9 cellular contexts compared by ENCODE assay signal in the genomic region with DNA sequence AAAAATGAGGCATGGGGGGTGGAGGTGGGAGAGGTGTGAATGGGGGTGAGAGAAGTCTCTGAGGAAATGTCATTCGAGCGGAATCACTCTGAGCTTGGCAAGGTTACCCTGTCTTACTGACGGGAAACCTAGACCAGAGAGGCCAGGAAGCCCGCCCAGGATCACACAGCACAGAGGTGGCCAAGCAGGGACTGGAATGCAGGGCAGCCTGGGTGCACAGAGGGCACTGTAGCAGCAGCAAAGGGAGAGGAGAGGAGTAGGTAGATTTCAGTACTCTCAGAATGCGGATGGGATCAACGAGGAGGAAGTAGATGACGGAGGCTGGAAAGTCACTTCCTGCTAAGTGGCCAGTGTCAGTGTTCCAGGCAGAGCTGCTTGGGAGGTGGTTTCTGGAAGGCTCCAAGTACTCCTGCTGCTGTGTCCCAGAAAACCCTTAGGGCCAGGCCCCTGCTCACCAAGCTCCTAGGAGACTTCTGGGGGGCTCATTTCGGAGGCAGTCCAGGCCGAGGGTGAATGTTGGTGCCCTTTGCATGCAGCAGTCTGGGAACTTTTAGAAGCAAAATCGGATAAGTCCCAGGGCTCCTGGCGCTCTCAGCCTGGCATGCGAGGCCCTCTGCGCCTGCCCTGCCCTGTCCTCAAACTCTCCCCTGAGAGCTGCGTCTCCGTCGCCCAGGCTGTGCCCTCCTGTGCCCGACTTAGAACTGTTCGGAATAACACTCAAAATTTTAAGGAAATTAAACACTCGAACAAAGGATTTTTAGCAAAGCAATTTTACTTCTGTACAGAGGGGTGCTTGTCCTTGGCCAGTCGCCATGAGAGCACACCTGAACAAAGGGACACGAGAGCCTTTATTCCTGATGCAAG. TPM values are rescaled to one million over a fixed set of nuclear protein-coding genes. Genes with fewer than 3 reads are reported as not detected.
DNase-seq lines count a peak whose midpoint lies in the region; ATAC-seq and TF ChIP-seq lines count a peak whose summit lies in the region.
"Had no signal": no experiment of that assay in that cellular context is flagged by ENCODE, and none has a peak within 500 bp of the region (broad histone marks: within the 10 kb centered on the region; RNA-seq: fewer than 3 reads in every experiment).

No MANE protein-coding gene starts in this region.

- peak overlapping the region; percentile 8 for H3K4me3 Mint-ChIP-seq in activated T-cell treated with anti-CD3 and anti-CD28 coated beads, Interleukin-2, amount 50 U/mL, for 24 hours
- no peak overlapping the region for H3K4me3 Mint-ChIP-seq in chondrocyte (ENCODE audit: unreplicated experiment)

- TF ChIP-seq EP300 in upper lobe of left lung (IDR thresholded peaks at IDR 0.05), result peak in 3 of 4 donors; percentile 61 to 88 (median 85)

- H3K9me3 Mint-ChIP-seq in activated T-cell treated with anti-CD3 and anti-CD28 coated beads, Interleukin-2, amount 50 U/mL, for 24 hours, result no peaks in the 10 kb centered on the region
- H3K9me3 Mint-ChIP-seq in chondrocyte (ENCODE audit: low read depth), result no peaks in the 10 kb centered on the region

- peak overlapping the region; percentile 91 for H3K27ac Mint-ChIP-seq in activated T-cell treated with anti-CD3 and anti-CD28 coated beads, Interleukin-2, amount 50 U/mL, for 24 hours
- peak overlapping the region; percentile 85 for H3K27ac Mint-ChIP-seq in chondrocyte (ENCODE audit: unreplicated experiment)

- H3K27me3 Mint-ChIP-seq in activated T-cell treated with anti-CD3 and anti-CD28 coated beads, Interleukin-2, amount 50 U/mL, for 24 hours, result no peaks in the 10 kb centered on the region
- no peaks in the 10 kb centered on the region for H3K27me3 Mint-ChIP-seq in chondrocyte (ENCODE audit: low read depth)

- DNase-seq in activated T-cell treated with anti-CD3 and anti-CD28 coated beads, Interleukin-2, amount 50 U/mL, for 24 hours, result no peak
- DNase-seq in activated T-cell treated with anti-CD3 and anti-CD28 coated beads, Interleukin-2, amount 50 U/mL, for 48 hours, result no peak
- DNase-seq in chondrocyte (ENCODE audit: low spot score) (no peak), upper lobe of left lung (peak; percentile 62 to 87), activated gamma-delta T cell treated with Interleukin-2 at 50 U/mL for 16 hours (no peak), SK-N-DZ (ENCODE audit: low spot score) (no peak), glomerular visceral epithelial cell (ENCODE audit: extremely low spot score) (no peak)
- DNase-seq: BE2C had no signal

- H3K4me1 ChIP-seq in mesodermal cell (ENCODE audit: control insufficient read depth, insufficient read depth, low read length, poor library complexity, severe bottlenecking) (peaks cover 33% of the 10 kb centered on the region), upper lobe of left lung (peaks cover 76 to 97% (median 88%) of the 10 kb centered on the region in 4 donors)

- H3K9me3 ChIP-seq in mesodermal cell (ENCODE audit: control insufficient read depth, low read length) (no peaks in the 10 kb centered on the region), upper lobe of left lung (no peaks in the 10 kb centered on the region)
- H3K9me3 ChIP-seq: BE2C had no signal

- H3K27me3 ChIP-seq in upper lobe of left lung, result no peaks in the 10 kb centered on the region
- H3K27me3 ChIP-seq: BE2C had no signal

- TF ChIP-seq CTCF in chondrocyte (IDR thresholded peaks at IDR 0.05), result no peak
- no peak for TF ChIP-seq CTCF in upper lobe of left lung (IDR thresholded peaks at IDR 0.05)

- peaks cover 92% of the 10 kb centered on the region for H3K4me1 Mint-ChIP-seq in activated T-cell treated with anti-CD3 and anti-CD28 coated beads, Interleukin-2, amount 50 U/mL, for 24 hours (ENCODE audit: low read depth)
- H3K4me1 Mint-ChIP-seq in chondrocyte (ENCODE audit: low read depth), result peaks cover 56% of the 10 kb centered on the region

- peak; percentile 73 to 86 for ATAC-seq in upper lobe of left lung (ENCODE audit: low FRiP score in 2 of 2)

- 85% methylated on average over 18 to 20 of the region's 21 CpGs for WGBS in mesodermal cell (ENCODE audit: insufficient coverage in 2 of 2), 2 experiments
- WGBS in upper lobe of left lung, 2 donors, result 39 to 57% methylated on average over 21 of the region's 21 CpGs

- TF ChIP-seq POLR2A in upper lobe of left lung (IDR thresholded peaks at IDR 0.05), result peak in 1 of 4 donors; percentile 62

- H3K4me3 ChIP-seq in mesodermal cell (ENCODE audit: extremely low read depth, insufficient read depth, low read length, poor library complexity, severe bottlenecking) (no peak overlapping the region), upper lobe of left lung (peak overlapping the region in 2 of 4 donors; percentile 11 to 15)

- peaks cover 4% of the 10 kb centered on the region for H3K36me3 Mint-ChIP-seq in activated T-cell treated with anti-CD3 and anti-CD28 coated beads, Interleukin-2, amount 50 U/mL, for 24 hours (ENCODE audit: low read depth)
- no peaks in the 10 kb centered on the region for H3K36me3 Mint-ChIP-seq in chondrocyte (ENCODE audit: low read depth)

- H3K36me3 ChIP-seq in mesodermal cell (ENCODE audit: control insufficient read depth, insufficient read depth, low read length), result peaks cover 6% of the 10 kb centered on the region
- H3K36me3 ChIP-seq in upper lobe of left lung, result peaks cover 0 to 5% (median 0%) of the 10 kb centered on the region in 4 donors
- H3K36me3 ChIP-seq: BE2C had no signal

- H3K27ac ChIP-seq in mesodermal cell (ENCODE audit: low read depth, low read length, severe bottlenecking), result peak overlapping the region; percentile 32
- H3K27ac ChIP-seq in upper lobe of left lung, result peak overlapping the region; percentile 81 to 93 (median 90)

RNA-seq across cellular contexts. Expression of gene DNM2, which starts 33.5 kb away (rescaled TPM):
- total RNA-seq in chondrocyte (106 to 125 TPM (median 116 TPM) in 3 replicates), upper lobe of left lung (100 to 1,000 TPM; 238 to 744 (median 318) TPM)
- polyA plus RNA-seq in mesodermal cell (2013, experiment 1 of 2), result 99.8 TPM
- polyA plus RNA-seq in mesodermal cell (2013, experiment 2 of 2), result 90.0 TPM
- polyA plus RNA-seq in SK-N-DZ (2014; cell fraction: cytosol; rRNA removed), result 40.0 and 44.8 TPM in 2 replicates
- polyA plus RNA-seq in SK-N-DZ (2014; cell fraction: nucleus; rRNA removed), result 59.9 and 69.1 TPM in 2 replicates

RNA-seq across cellular contexts. Expression of gene QTRT1, which starts 50.1 kb away (rescaled TPM):
- total RNA-seq in chondrocyte, result 28.2 to 50.2 TPM (median 33.7 TPM) in 3 replicates
- polyA plus RNA-seq in mesodermal cell (2013, experiment 1 of 2), result 21.9 TPM
- polyA plus RNA-seq in mesodermal cell (2013, experiment 2 of 2), result 14.1 TPM
- 10 to 100 TPM; 11.0 to 85.9 (median 32.5) TPM for total RNA-seq in upper lobe of left lung
- 70.4 and 76.1 TPM in 2 replicates for polyA plus RNA-seq in SK-N-DZ (2014; cell fraction: cytosol; rRNA removed)
- 258 and 376 TPM in 2 replicates for polyA plus RNA-seq in SK-N-DZ (2014; cell fraction: nucleus; rRNA removed)

Comparison
In these comparisons a context has a peak if more than half of its experiments do, and no peak if none do; other contexts are left out.
1. DNase-seq: peak in upper lobe of left lung (2 of 2); none in activated T-cell treated with anti-CD3 and anti-CD28 coated beads, Interleukin-2, amount 50 U/mL, for 24 hours (single experiment), activated T-cell treated with anti-CD3 and anti-CD28 coated beads, Interleukin-2, amount 50 U/mL, for 48 hours (0 of 2), chondrocyte (single experiment), activated gamma-delta T cell treated with Interleukin-2 at 50 U/mL for 16 hours (single experiment), SK-N-DZ (single experiment) and glomerular visceral epithelial cell (single experiment).